In genomic region chr4:168857546-168858314, GRCh38 we compare ENCODE assay signal across 1 cellular context.
TF ChIP-seq lines count a peak whose summit lies in the region.

No MANE protein-coding gene starts in this region.

TF ChIP-seq in SK-N-SH, 30 proteins besides CTCF, POLR2A, EP300 and RAD21 (continued from another document):
- TF ChIP-seq SIN3A (IDR thresholded peaks at IDR 0.05; ENCODE audit: borderline replicate concordance, low read depth, low read length), result no peak
- TF ChIP-seq FOSL2 (IDR thresholded peaks at IDR 0.05; ENCODE audit: borderline replicate concordance, low read depth), result no peak
- TF ChIP-seq RXRA (IDR thresholded peaks at IDR 0.05; ENCODE audit: borderline replicate concordance, low read depth), result no peak
- TF ChIP-seq GABPA (IDR thresholded peaks at IDR 0.05; ENCODE audit: low read depth), result no peak
- TF ChIP-seq MEF2A (IDR thresholded peaks at IDR 0.05; ENCODE audit: borderline replicate concordance, low read depth), result no peak
- no peak for TF ChIP-seq USF2 (IDR thresholded peaks at IDR 0.05; ENCODE audit: borderline replicate concordance, low read depth, low read length)
- TF ChIP-seq RFX5 (IDR thresholded peaks at IDR 0.05; ENCODE audit: low read length), result no peak
- no peak for TF ChIP-seq MXI1 (IDR thresholded peaks at IDR 0.05; ENCODE audit: low read depth, low read length)
- TF ChIP-seq JUND (IDR thresholded peaks at IDR 0.05), result no peak
- TF ChIP-seq PBX3 (IDR thresholded peaks at IDR 0.05), result no peak
- TF ChIP-seq TEAD4 (IDR thresholded peaks at IDR 0.05; ENCODE audit: borderline replicate concordance, insufficient read depth), result no peak
- no peak for TF ChIP-seq YY1 (IDR thresholded peaks at IDR 0.05; ENCODE audit: low read depth)
- no peak for TF ChIP-seq NRF1 (IDR thresholded peaks at IDR 0.05; ENCODE audit: low read depth, low read length)
- TF ChIP-seq USF1 (IDR thresholded peaks at IDR 0.05; ENCODE audit: borderline replicate concordance, low read depth), result no peak
TF ChIP-seq in SK-N-SH: peak in this region for 0.
